ENCODE assay signal across 29 cellular contexts in genomic region chrX:40949071-40949470, GRCh38.
"Had no signal": no experiment of that assay in that cellular context is flagged by ENCODE, and none has a peak within 500 bp of the region (broad histone marks: within the 10 kb centered on the region; RNA-seq: fewer than 3 reads in every experiment).

No MANE protein-coding gene starts in this region.

- H3K4me1 ChIP-seq: suprapubic skin, testis, thyroid gland, transverse colon, upper lobe of left lung, uterus, vagina had no signal

- H3K27ac Mint-ChIP-seq: stimulated activated effector memory CD8-positive, alpha-beta T cell treated with anti-CD3 and anti-CD28 coated beads, Interleukin-12 subunit alpha, Interleukin-12 subunit beta, amount 100 ng/mL, for 72 hours; stimulated activated memory B cell treated with anti-CD40 and anti-IgM and Interleukin-4, amounts not matched to agents 10 μg/mL and 1 μg/mL and 100 μg/mL, for 72 hours; stimulated activated naive B cell treated with anti-CD40 and anti-IgM and Interleukin-4, amounts not matched to agents 10 μg/mL and 1 μg/mL and 100 μg/mL, for 72 hours; stimulated activated naive CD8-positive, alpha-beta T cell treated with anti-CD3 and anti-CD28 coated beads, Interleukin-15, amount 100 ng/mL, for 72 hours; stimulated activated naive CD8-positive, alpha-beta T cell treated with anti-CD3 and anti-CD28 coated beads, Interleukin-15, Interleukin-2, amounts not matched to agents 100 ng/mL and 50 ng/mL, for 24 hours; type B pancreatic cell had no signal

- ATAC-seq: stimulated activated effector memory CD8-positive, alpha-beta T cell treated with anti-CD3 and anti-CD28 coated beads, Interleukin-12 subunit alpha, Interleukin-12 subunit beta, amount 100 ng/mL, for 72 hours; stimulated activated memory B cell treated with anti-CD40 and anti-IgM and Interleukin-4, amounts not matched to agents 10 μg/mL and 1 μg/mL and 100 μg/mL, for 72 hours; stimulated activated naive B cell treated with anti-CD40 and anti-IgM and Interleukin-4, amounts not matched to agents 10 μg/mL and 1 μg/mL and 100 μg/mL, for 72 hours; stimulated activated naive CD8-positive, alpha-beta T cell treated with anti-CD3 and anti-CD28 coated beads, Interleukin-15, amount 100 ng/mL, for 72 hours; stimulated activated naive CD8-positive, alpha-beta T cell treated with anti-CD3 and anti-CD28 coated beads, Interleukin-15, Interleukin-2, amounts not matched to agents 100 U/mL and 50 U/mL, for 24 hours; upper lobe of right lung had no signal

- H3K4me3 Mint-ChIP-seq: stimulated activated effector memory CD8-positive, alpha-beta T cell treated with anti-CD3 and anti-CD28 coated beads, Interleukin-12 subunit alpha, Interleukin-12 subunit beta, amount 100 ng/mL, for 72 hours; stimulated activated memory B cell treated with anti-CD40 and anti-IgM and Interleukin-4, amounts not matched to agents 10 μg/mL and 1 μg/mL and 100 μg/mL, for 72 hours; stimulated activated naive B cell treated with anti-CD40 and anti-IgM and Interleukin-4, amounts not matched to agents 10 μg/mL and 1 μg/mL and 100 μg/mL, for 72 hours; stimulated activated naive CD8-positive, alpha-beta T cell treated with anti-CD3 and anti-CD28 coated beads, Interleukin-15, amount 100 ng/mL, for 72 hours; stimulated activated naive CD8-positive, alpha-beta T cell treated with anti-CD3 and anti-CD28 coated beads, Interleukin-15, Interleukin-2, amounts not matched to agents 100 ng/mL and 50 ng/mL, for 24 hours; type B pancreatic cell had no signal

- H3K9me3 ChIP-seq: suprapubic skin, testis, thoracic aorta, thyroid gland, tibial artery, tibial nerve, transverse colon, upper lobe of left lung, upper lobe of right lung, uterus, vagina had no signal

- H3K36me3 ChIP-seq: stomach, suprapubic skin, thoracic aorta, thyroid gland, tibial artery, tibial nerve, transverse colon, upper lobe of left lung, upper lobe of right lung, uterus, vagina had no signal

- H3K27me3 Mint-ChIP-seq: stimulated activated memory B cell treated with anti-CD40 and anti-IgM and Interleukin-4, amounts not matched to agents 10 μg/mL and 1 μg/mL and 100 μg/mL, for 72 hours; stimulated activated naive CD8-positive, alpha-beta T cell treated with anti-CD3 and anti-CD28 coated beads, Interleukin-15, amount 100 ng/mL, for 72 hours; stimulated activated naive CD8-positive, alpha-beta T cell treated with anti-CD3 and anti-CD28 coated beads, Interleukin-15, Interleukin-2, amounts not matched to agents 100 ng/mL and 50 ng/mL, for 24 hours; type B pancreatic cell had no signal

- H3K4me3 ChIP-seq: stomach, suprapubic skin, testis, thoracic aorta, thyroid gland, tibial artery, tibial nerve, transverse colon, upper lobe of left lung, upper lobe of right lung, uterus, vagina had no signal

- DNase-seq: stimulated activated CD4-positive, alpha-beta T cell treated with anti-CD3 and anti-CD28 coated beads, Interleukin-2, amount 100 ng/mL, for 48 hours; stimulated activated CD4-positive, alpha-beta T cell treated with anti-CD3 and anti-CD28 coated beads, Interleukin-4, amount 100 ng/mL, for 1 hour; stimulated activated CD4-positive, alpha-beta T cell treated with anti-CD3 and anti-CD28 coated beads, Interleukin-4, amount 100 ng/mL, for 24 hours; stimulated activated CD4-positive, alpha-beta T cell treated with anti-CD3 and anti-CD28 coated beads, Interleukin-4, amount 100 ng/mL, for 4 hours; stimulated activated CD8-positive, alpha-beta memory T cell treated with anti-CD3 and anti-CD28 coated beads, Interleukin-4, amount 100 ng/mL, for 48 hours; stimulated activated naive B cell treated with anti-CD40 and anti-IgM and Interleukin-4, amounts not matched to agents 10 μg/mL and 1 μg/mL and 100 μg/mL, for 72 hours; stimulated activated naive CD4-positive, alpha-beta T cell; stimulated activated naive CD4-positive, alpha-beta T cell treated with Interleukin-2 at 50 U/mL for 16 hours; stimulated activated naive CD8-positive, alpha-beta T cell treated with anti-CD3 and anti-CD28 coated beads, Interleukin-15, amount 100 ng/mL, for 72 hours; stimulated activated naive CD8-positive, alpha-beta T cell treated with anti-CD3 and anti-CD28 coated beads, Interleukin-15, Interleukin-2, amounts not matched to agents 100 U/mL and 50 U/mL, for 24 hours; stomach; substantia nigra; testis; thyroid gland; tibial artery; transverse colon; trophoblast cell; upper lobe of left lung; upper lobe of right lung; uterus had no signal

- H3K27me3 ChIP-seq: stomach, suprapubic skin, testis, thyroid gland, tibial artery, tibial nerve, transverse colon, upper lobe of left lung, upper lobe of right lung, uterus, vagina had no signal

- H3K9me3 Mint-ChIP-seq: stimulated activated memory B cell treated with anti-CD40 and anti-IgM and Interleukin-4, amounts not matched to agents 10 μg/mL and 1 μg/mL and 100 μg/mL, for 72 hours had no signal

- H3K36me3 Mint-ChIP-seq: stimulated activated effector memory CD8-positive, alpha-beta T cell treated with anti-CD3 and anti-CD28 coated beads, Interleukin-12 subunit alpha, Interleukin-12 subunit beta, amount 100 ng/mL, for 72 hours; stimulated activated memory B cell treated with anti-CD40 and anti-IgM and Interleukin-4, amounts not matched to agents 10 μg/mL and 1 μg/mL and 100 μg/mL, for 72 hours; type B pancreatic cell had no signal

- FAIRE-seq: urothelium cell line had no signal

- H3K27ac ChIP-seq: stomach, suprapubic skin, testis, thoracic aorta, thyroid gland, tibial artery, tibial nerve, transverse colon, upper lobe of left lung, upper lobe of right lung, uterus, vagina had no signal
